ENCODE assay signal across 10 cellular contexts in genomic region chr18:2729757-2730156, GRCh38.
"Had no signal": no experiment of that assay in that cellular context is flagged by ENCODE, and none has a peak within 500 bp of the region (broad histone marks: within the 10 kb centered on the region; RNA-seq: fewer than 3 reads in every experiment).

No MANE protein-coding gene starts in this region.

- H3K4me2 ChIP-seq: GM23338, KMS-11 had no signal

- H2AFZ ChIP-seq: GM23338 had no signal

- ATAC-seq: GM23338 had no signal

- H3K9ac ChIP-seq: KMS-11 had no signal

- FAIRE-seq: H1, H54 had no signal

- H3K27ac Mint-ChIP-seq: GM23338, H9, HFFc6 had no signal

- H3K9me3 Mint-ChIP-seq: GM23338, H9, HFFc6 had no signal

- H3K4me3 ChIP-seq: GM23338 had no signal

- DNase-seq: H9, HCEC 1CT, HFFc6, IMR-90, KBM-7 had no signal

- H3K4me1 Mint-ChIP-seq: GM23338, H9 had no signal

- H3K4me3 Mint-ChIP-seq: GM23338, H9, HFFc6 had no signal

- H3K27ac ChIP-seq: HL-60, KMS-11 had no signal
